ENCODE assay signal across 6 cellular contexts in the genomic region with DNA sequence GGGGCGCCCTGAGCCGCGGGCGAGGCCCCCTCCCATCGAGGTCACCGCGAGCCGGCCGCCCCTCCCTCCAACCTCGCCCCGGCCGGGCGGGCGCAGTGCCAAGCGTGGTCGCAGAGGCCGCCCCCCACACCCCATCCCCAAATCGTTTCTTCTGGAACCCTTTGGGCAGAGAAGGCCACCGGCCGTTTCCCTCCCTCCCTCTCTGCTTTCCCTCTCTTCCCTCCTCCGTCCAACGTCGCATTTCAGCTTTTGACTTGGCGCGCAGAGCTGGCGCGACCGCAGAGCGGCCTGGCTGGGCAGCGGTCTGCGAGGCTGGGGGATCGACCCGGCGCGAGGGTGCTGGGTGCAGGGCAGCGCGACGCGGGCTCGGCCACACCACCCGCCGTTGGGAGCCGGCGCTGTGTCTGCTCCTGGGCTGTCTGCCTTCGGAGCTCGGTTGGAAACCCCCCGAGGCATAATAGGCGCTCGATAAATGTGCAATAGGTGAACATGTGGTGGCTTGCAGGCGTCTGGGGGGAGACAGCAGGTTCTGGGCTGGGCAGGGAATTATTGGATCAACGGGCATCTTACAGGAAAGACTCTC. TPM values are rescaled to one million over a fixed set of nuclear protein-coding genes. Genes with fewer than 3 reads are reported as not detected.
DNase-seq lines count a peak whose midpoint lies in the region; ATAC-seq and TF ChIP-seq lines count a peak whose summit lies in the region.

No MANE protein-coding gene starts in this region.

- intact Hi-C loops in left colon (cut with DNase I, micrococcal nuclease): no loop called here

- peak; percentile 24 for DNase-seq in HEK293T (ENCODE audit: extremely low spot score)
- DNase-seq in T-cell: no peak
- no peak for DNase-seq in left colon
- no peak for DNase-seq in HuH-7 (ENCODE audit: low spot score)
- DNase-seq in NCI-H2029 treated with DMSO at 0.1 percent for 48 hours (lab: John Stamatoyannopoulos, UW): no peak

- POLR2A ChIA-PET in HEK293T (lab: Yijun Ruan, JAX): interaction anchor here (0.7 to 4.6 kb wide), 7 partner anchors 10 to 217 kb away, joined by 3 to 70 read pairs (median 5); a partner anchor contains a TSS
- POLR2A ChIA-PET in T-cell (lab: Charles Lee): interaction anchor here in 1 of 2 donors (0.5 kb wide), 1 partner anchor 67 kb away, joined by 10 read pairs; no protein-coding TSS in a partner anchor

- CTCF ChIA-PET in HEK293T (lab: Yijun Ruan, JAX) (no interaction called here), T-cell (lab: Charles Lee) (interaction anchor here (0.6 to 0.7 kb wide), 2 partner anchors 8 to 20 kb away, joined by 3 to 7 read pairs; a partner anchor contains a TSS)

- ATAC-seq in T-cell (replicated peaks in 1 of 4) (peak in 1 of 4 experiments; percentile 66), left colon (peak; percentile 17), GM18873 (IDR thresholded peaks at IDR 0.05; ENCODE audit: low FRiP score, unreplicated experiment) (no peak)

- peaks cover 8 to 20% (median 10%) of the 10 kb centered on the region in 3 donors for H3K4me1 Mint-ChIP-seq in T-cell

- no peak overlapping the region for H3K27ac Mint-ChIP-seq in T-cell

- H3K27me3 Mint-ChIP-seq in T-cell: peaks cover 14 to 35% of the 10 kb centered on the region in 2 donors

- peak overlapping the region in 2 of 3 donors; percentile 34 to 55 for H3K4me3 Mint-ChIP-seq in T-cell

- no peaks in the 10 kb centered on the region for H3K36me3 Mint-ChIP-seq in T-cell

- H3K9me3 Mint-ChIP-seq in T-cell: no peaks in the 10 kb centered on the region

TF ChIP-seq in HEK293T, 16 proteins besides CTCF, POLR2A, EP300 and RAD21:
- peak; percentile 40; the same call in 1 of the 2 replicates for TF ChIP-seq L3MBTL2 (conservative IDR thresholded peaks at IDR 0.05)
- TF ChIP-seq TARDBP (IDR thresholded peaks at IDR 0.05): no peak
- TF ChIP-seq HDGF (IDR thresholded peaks at IDR 0.05; ENCODE audit: borderline replicate concordance): no peak
- no peak for TF ChIP-seq FOXA1 (IDR thresholded peaks at IDR 0.05)

RNA-seq across cellular contexts. Expression of a gene that starts 2.9 kb away (rescaled TPM):
- total RNA-seq in T-cell: not detected
- not detected for total RNA-seq in left colon

RNA-seq across cellular contexts. Expression of a gene that starts 6.7 kb away (rescaled TPM):
- total RNA-seq in T-cell (10 to 100 TPM in 3 of 5 donors, 1 to 10 TPM in 2; 8.3 to 22.2 (median 10.7) TPM), left colon (10 to 100 TPM in 1 of 2 donors, 1 to 10 TPM in 1; 8.9 to 11.1 TPM)

RNA-seq across cellular contexts. Expression of a gene that starts 8.3 kb away (rescaled TPM):
- total RNA-seq in T-cell (1 to 10 TPM in 2 of 5 donors, under 1 TPM in 3; 0.85 to 1.8 (median 0.93) TPM), left colon (1 to 10 TPM; 1.3 to 5.6 TPM)

RNA-seq across cellular contexts. Expression of a gene that starts 39.0 kb away (rescaled TPM):
- total RNA-seq in T-cell (1 to 10 TPM; 3.5 to 5.1 (median 4.0) TPM), left colon (1 to 10 TPM; 3.0 to 7.3 TPM)

RNA-seq across cellular contexts. Expression of a gene that starts 45.5 kb away (rescaled TPM):
- 100 to 1,000 TPM; 122 to 161 (median 128) TPM for total RNA-seq in T-cell
- total RNA-seq in left colon: 100 to 1,000 TPM; 218 to 230 TPM
